In genomic region chr9:137639303-137640051, GRCh38 we compare ENCODE assay signal across 8 cellular contexts. TPM values are rescaled to one million over a fixed set of nuclear protein-coding genes. Genes with fewer than 3 reads are reported as not detected.
DNase-seq lines count a peak whose midpoint lies in the region; ATAC-seq lines count a peak whose summit lies in the region.

No MANE protein-coding gene starts in this region.

- H3K36me3 Mint-ChIP-seq in activated T-cell treated with anti-CD3 and anti-CD28 coated beads, Interleukin-2, amount 50 U/mL, for 72 hours (ENCODE audit: insufficient read depth in 2 of 2), result peaks cover 2 to 14% of the 10 kb centered on the region in 2 donors
- H3K36me3 Mint-ChIP-seq in effector memory CD8-positive, alpha-beta T cell (ENCODE audit: insufficient read depth), result peaks cover 27% of the 10 kb centered on the region

- peak overlapping the region; percentile 64 to 100 for H3K4me3 Mint-ChIP-seq in activated T-cell treated with anti-CD3 and anti-CD28 coated beads, Interleukin-2, amount 50 U/mL, for 72 hours
- H3K4me3 Mint-ChIP-seq in effector memory CD8-positive, alpha-beta T cell, result peak overlapping the region; percentile 67
- H3K4me3 Mint-ChIP-seq in stimulated activated naive CD8-positive, alpha-beta T cell treated with anti-CD3 and anti-CD28 coated beads, Interleukin-15, amount 100 ng/mL, for 72 hours, result peak overlapping the region; percentile 75 to 84

- DNase-seq in activated T-cell treated with anti-CD3 and anti-CD28 coated beads, Interleukin-2, amount 50 U/mL, for 72 hours, result no peak
- no peak for DNase-seq in activated T-cell treated with anti-CD3 and anti-CD28 coated beads for 4 hours
- peak; percentile 20 for DNase-seq in MV-4-11 (lab: John Stamatoyannopoulos, UW)
- DNase-seq in effector memory CD8-positive, alpha-beta T cell, result no peak
- DNase-seq in stimulated activated naive CD8-positive, alpha-beta T cell treated with anti-CD3 and anti-CD28 coated beads, Interleukin-15, amount 100 ng/mL, for 72 hours, result no peak
- no peak for DNase-seq in RKO (ENCODE audit: low spot score)
- no peak for DNase-seq in islet precursor cell

- ATAC-seq in activated T-cell treated with anti-CD3 and anti-CD28 coated beads, Interleukin-2, amount 50 U/mL, for 72 hours (replicated peaks in 1 of 2), result peak; percentile 82 to 84
- ATAC-seq in effector memory CD8-positive, alpha-beta T cell (replicated peaks), result peak; percentile 97
- peak; percentile 80 for ATAC-seq in stimulated activated naive CD8-positive, alpha-beta T cell treated with anti-CD3 and anti-CD28 coated beads, Interleukin-15, amount 100 ng/mL, for 72 hours
- no peak for ATAC-seq in GM19351 (IDR thresholded peaks at IDR 0.05; ENCODE audit: unreplicated experiment)

- no peaks in the 10 kb centered on the region for H3K9me3 Mint-ChIP-seq in activated T-cell treated with anti-CD3 and anti-CD28 coated beads, Interleukin-2, amount 50 U/mL, for 72 hours
- H3K9me3 Mint-ChIP-seq in effector memory CD8-positive, alpha-beta T cell, result no peaks in the 10 kb centered on the region
- H3K9me3 Mint-ChIP-seq in stimulated activated naive CD8-positive, alpha-beta T cell treated with anti-CD3 and anti-CD28 coated beads, Interleukin-15, amount 100 ng/mL, for 72 hours, result no peaks in the 10 kb centered on the region

- H3K27me3 Mint-ChIP-seq in activated T-cell treated with anti-CD3 and anti-CD28 coated beads, Interleukin-2, amount 50 U/mL, for 72 hours (ENCODE audit: low read depth), result no peaks in the 10 kb centered on the region
- H3K27me3 Mint-ChIP-seq in effector memory CD8-positive, alpha-beta T cell, result no peaks in the 10 kb centered on the region
- H3K27me3 Mint-ChIP-seq in stimulated activated naive CD8-positive, alpha-beta T cell treated with anti-CD3 and anti-CD28 coated beads, Interleukin-15, amount 100 ng/mL, for 72 hours, result no peaks in the 10 kb centered on the region

- peaks cover 38% of the 10 kb centered on the region for H3K4me1 Mint-ChIP-seq in activated T-cell treated with anti-CD3 and anti-CD28 coated beads, Interleukin-2, amount 50 U/mL, for 72 hours (ENCODE audit: low read depth)
- H3K4me1 Mint-ChIP-seq in effector memory CD8-positive, alpha-beta T cell (ENCODE audit: low read depth in 2 of 2), result peaks cover 39 to 44% of the 10 kb centered on the region in 2 donors
- peaks cover 53% of the 10 kb centered on the region for H3K4me1 Mint-ChIP-seq in stimulated activated naive CD8-positive, alpha-beta T cell treated with anti-CD3 and anti-CD28 coated beads, Interleukin-15, amount 100 ng/mL, for 72 hours

- peak overlapping the region; percentile 100 for H3K27ac Mint-ChIP-seq in activated T-cell treated with anti-CD3 and anti-CD28 coated beads, Interleukin-2, amount 50 U/mL, for 72 hours
- H3K27ac Mint-ChIP-seq in effector memory CD8-positive, alpha-beta T cell, result peak overlapping the region; percentile 84 to 88
- H3K27ac Mint-ChIP-seq in stimulated activated naive CD8-positive, alpha-beta T cell treated with anti-CD3 and anti-CD28 coated beads, Interleukin-15, amount 100 ng/mL, for 72 hours, result peak overlapping the region; percentile 90 to 96

RNA-seq across cellular contexts. Expression of gene EHMT1, which starts 20.7 kb away (rescaled TPM):
- total RNA-seq in activated T-cell treated with anti-CD3 and anti-CD28 coated beads, Interleukin-2, amount 50 U/mL, for 72 hours, result 10 to 100 TPM; 67.5 to 69.3 TPM

RNA-seq across cellular contexts. Expression of gene ARRDC1, which starts 34.0 kb away (rescaled TPM):
- 10 to 100 TPM; 45.3 to 47.2 TPM for total RNA-seq in activated T-cell treated with anti-CD3 and anti-CD28 coated beads, Interleukin-2, amount 50 U/mL, for 72 hours

RNA-seq across cellular contexts. Expression of gene ZMYND19, which starts 49.2 kb away (rescaled TPM):
- 10 to 100 TPM; 27.4 to 34.5 TPM for total RNA-seq in activated T-cell treated with anti-CD3 and anti-CD28 coated beads, Interleukin-2, amount 50 U/mL, for 72 hours
